1 cellular context compared by ENCODE assay signal in the genomic region with DNA sequence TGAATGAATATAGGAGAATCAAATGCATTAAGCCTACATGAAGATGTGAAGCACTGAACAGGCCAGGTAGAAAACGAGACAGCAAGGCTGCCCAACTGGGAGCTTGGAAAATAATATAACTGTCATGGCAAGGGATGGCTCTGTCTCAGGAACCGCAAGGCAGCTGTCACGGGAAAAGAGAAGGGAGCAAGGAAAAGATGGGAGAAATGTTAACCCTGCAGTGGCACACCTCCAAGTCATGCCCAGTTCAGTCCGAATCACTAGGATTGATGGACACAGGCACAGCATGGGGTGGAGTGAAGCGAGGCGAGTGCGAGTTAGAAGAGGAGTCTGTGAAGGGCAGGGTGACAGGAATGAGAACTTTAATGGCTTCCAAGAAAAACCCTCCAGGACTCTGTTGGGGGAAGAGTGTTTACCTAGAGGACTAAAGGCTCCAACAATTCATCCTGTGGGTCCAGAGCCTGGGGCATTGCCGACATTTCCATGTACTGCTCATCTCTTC.
TF ChIP-seq lines count a peak whose summit lies in the region.

No MANE protein-coding gene starts in this region.

TF ChIP-seq in K562, 482 proteins besides CTCF, POLR2A, EP300 and RAD21 (continued from another document):
- TF ChIP-seq, protein P1, sequence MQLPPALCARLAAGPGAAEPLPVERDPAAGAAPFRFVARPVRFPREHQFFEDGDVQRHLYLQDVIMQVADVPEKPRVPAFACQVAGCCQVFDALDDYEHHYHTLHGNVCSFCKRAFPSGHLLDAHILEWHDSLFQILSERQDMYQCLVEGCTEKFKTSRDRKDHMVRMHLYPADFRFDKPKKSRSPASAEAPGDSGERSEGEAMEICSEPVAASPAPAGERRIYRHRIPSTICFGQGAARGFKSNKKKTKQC (CRISPR knock-in tag; IDR thresholded peaks at IDR 0.05): no peak
- TF ChIP-seq HNRNPK (IDR thresholded peaks at IDR 0.05; ENCODE audit: low read depth, low read length, poor library complexity, severe bottlenecking) (no peak), ZNF174 (CRISPR knock-in tag; IDR thresholded peaks at IDR 0.05) (no peak), ILK (tag; IDR thresholded peaks at IDR 0.05; ENCODE audit: borderline replicate concordance, low read depth) (no peak)
